8 cellular contexts compared by ENCODE assay signal in genomic region chr22:50399751-50400331, GRCh38. TPM values are rescaled to one million over a fixed set of nuclear protein-coding genes. Genes with fewer than 3 reads are reported as not detected.
DNase-seq lines count a peak whose midpoint lies in the region; ATAC-seq and TF ChIP-seq lines count a peak whose summit lies in the region.

No MANE protein-coding gene starts in this region.

- intact Hi-C loops in activated CD4-positive, alpha-beta memory T cell treated with anti-CD3 and anti-CD28 coated beads for 36 hours (cut with micrococcal nuclease) = loop anchor here (1.0 kb wide), 1 partner anchor 98 kb away; no protein-coding TSS in a partner anchor

- H3K27ac ChIP-seq in DOHH2 (ENCODE audit: low read depth, low read length) = no peak overlapping the region
- H3K27ac ChIP-seq in Karpas-422 (ENCODE audit: low read length) = no peak overlapping the region
- H3K27ac ChIP-seq in fibroblast of lung (ENCODE audit: insufficient read depth, low read length) = no peak overlapping the region
- H3K27ac ChIP-seq in neutrophil = peak overlapping the region; percentile 85

- H3K36me3 Mint-ChIP-seq in activated CD4-positive, alpha-beta memory T cell treated with anti-CD3 and anti-CD28 coated beads for 36 hours = peaks cover 14% of the 10 kb centered on the region

- H3K36me3 ChIP-seq in DOHH2 (ENCODE audit: control insufficient read depth, low read length) (peaks cover 61% of the 10 kb centered on the region), Karpas-422 (ENCODE audit: insufficient read depth, low read length) (peaks cover 5% of the 10 kb centered on the region; the same call in 1 of the 2 replicates), fibroblast of lung (ENCODE audit: control insufficient read depth, insufficient read depth, low read length) (peaks cover 5% of the 10 kb centered on the region), neutrophil (peaks cover 21% of the 10 kb centered on the region)

- H3K4me1 ChIP-seq in DOHH2 (ENCODE audit: control insufficient read depth, low read length) (peaks cover 28% of the 10 kb centered on the region), Karpas-422 (ENCODE audit: low read length) (no peaks in the 10 kb centered on the region), fibroblast of lung (ENCODE audit: control insufficient read depth, extremely low read depth, insufficient read depth, low read length) (peaks cover 4% of the 10 kb centered on the region), neutrophil (ENCODE audit: control insufficient read depth in 1 of 2, insufficient read depth in 1 of 2, low read depth in 1 of 2, low read length in 1 of 2) (peaks cover 31 to 35% of the 10 kb centered on the region in 2 experiments)

- no peaks in the 10 kb centered on the region for H3F3A ChIP-seq in DOHH2 (ENCODE audit: control insufficient read depth, insufficient read depth)

- H3K27me3 ChIP-seq in DOHH2 (ENCODE audit: control insufficient read depth, low read length) (no peaks in the 10 kb centered on the region), Karpas-422 (ENCODE audit: low read length) (no peaks in the 10 kb centered on the region), fibroblast of lung (ENCODE audit: control insufficient read depth, insufficient read depth, low read length) (no peaks in the 10 kb centered on the region), neutrophil (no peaks in the 10 kb centered on the region)

- no peaks in the 10 kb centered on the region for H3K9me3 ChIP-seq in DOHH2 (ENCODE audit: control insufficient read depth, insufficient read depth, low read length)
- no peaks in the 10 kb centered on the region for H3K9me3 ChIP-seq in Karpas-422 (ENCODE audit: low read length)
- no peaks in the 10 kb centered on the region for H3K9me3 ChIP-seq in fibroblast of lung (ENCODE audit: control insufficient read depth, insufficient read depth, low read depth, low read length)
- no peaks in the 10 kb centered on the region for H3K9me3 ChIP-seq in neutrophil

- H3K4me1 Mint-ChIP-seq in activated CD4-positive, alpha-beta memory T cell treated with anti-CD3 and anti-CD28 coated beads for 36 hours (ENCODE audit: low read depth) = peaks cover 16% of the 10 kb centered on the region

- no peaks in the 10 kb centered on the region for H3K9me3 Mint-ChIP-seq in activated CD4-positive, alpha-beta memory T cell treated with anti-CD3 and anti-CD28 coated beads for 36 hours

- TF ChIP-seq CTCF in DOHH2 (IDR thresholded peaks at IDR 0.05; ENCODE audit: low read depth, low read length, poor library complexity, severe bottlenecking) (peak; percentile 58), fibroblast of lung (conservative IDR thresholded peaks at IDR 0.05 in 1 of 2, IDR thresholded peaks at IDR 0.05 in 1 of 2; ENCODE audit: low read depth in 1 of 2, low read length in 2 of 2) (peak; percentile 16 to 44), neutrophil (IDR thresholded peaks at IDR 0.05) (peak; percentile 17)

- no peak overlapping the region for H2AFZ ChIP-seq in Karpas-422 (ENCODE audit: low read length)
- H2AFZ ChIP-seq in fibroblast of lung (ENCODE audit: low read length) = no peak overlapping the region

- H3K27ac Mint-ChIP-seq in activated CD4-positive, alpha-beta memory T cell treated with anti-CD3 and anti-CD28 coated beads for 36 hours = peak overlapping the region; percentile 18

- H3K79me2 ChIP-seq in DOHH2 (ENCODE audit: control insufficient read depth, low read length) = peaks cover 55% of the 10 kb centered on the region
- peaks cover 21% of the 10 kb centered on the region for H3K79me2 ChIP-seq in Karpas-422 (ENCODE audit: low read length)
- peaks cover 5% of the 10 kb centered on the region for H3K79me2 ChIP-seq in fibroblast of lung (ENCODE audit: control insufficient read depth, insufficient read depth, low read length)

- CTCF ChIA-PET in activated CD4-positive, alpha-beta memory T cell treated with anti-CD3 and anti-CD28 coated beads for 36 hours (lab: Charles Lee) = interaction anchor here (0.7 to 1.7 kb wide), 9 partner anchors 8 to 221 kb away, joined by 3 to 13 read pairs (median 3); partner anchors contain the start of genes HDAC10 and SCO2

- H3K4me2 ChIP-seq in DOHH2 (ENCODE audit: low read length) (no peak overlapping the region), Karpas-422 (ENCODE audit: low read depth, low read length, poor library complexity, severe bottlenecking) (no peak overlapping the region), fibroblast of lung (ENCODE audit: extremely low read depth, insufficient read depth, low read length) (no peak overlapping the region)

- ATAC-seq in HG02973 (IDR thresholded peaks at IDR 0.05; ENCODE audit: unreplicated experiment) = no peak
- no peak for ATAC-seq in HG03521 (IDR thresholded peaks at IDR 0.05; ENCODE audit: unreplicated experiment)
- ATAC-seq in HG02678 (IDR thresholded peaks at IDR 0.05; ENCODE audit: unreplicated experiment) = no peak

- POLR2A ChIA-PET in activated CD4-positive, alpha-beta memory T cell treated with anti-CD3 and anti-CD28 coated beads for 36 hours (lab: Charles Lee) = no interaction called here

- no peaks in the 10 kb centered on the region for H3K9me2 ChIP-seq in DOHH2 (replicated peaks; ENCODE audit: control insufficient read depth, low read length)
- no peaks in the 10 kb centered on the region for H3K9me2 ChIP-seq in Karpas-422 (replicated peaks; ENCODE audit: insufficient read depth, low read length)

- H3K9ac ChIP-seq in Karpas-422 (ENCODE audit: low read length) (no peak overlapping the region), fibroblast of lung (ENCODE audit: insufficient read depth, low read length) (no peak overlapping the region)

- no peak overlapping the region for H3K4me3 Mint-ChIP-seq in activated CD4-positive, alpha-beta memory T cell treated with anti-CD3 and anti-CD28 coated beads for 36 hours

- peaks cover 3% of the 10 kb centered on the region; the same call in 1 of the 2 replicates for H4K20me1 ChIP-seq in DOHH2 (ENCODE audit: control insufficient read depth, insufficient read depth, low read depth, low read length)
- no peaks in the 10 kb centered on the region; the same call in 1 of the 2 replicates for H4K20me1 ChIP-seq in Karpas-422 (ENCODE audit: insufficient read depth, low read depth, low read length)
- no peaks in the 10 kb centered on the region for H4K20me1 ChIP-seq in fibroblast of lung (ENCODE audit: control insufficient read depth, extremely low read depth, insufficient read depth, low read length)

- H3K27me3 Mint-ChIP-seq in activated CD4-positive, alpha-beta memory T cell treated with anti-CD3 and anti-CD28 coated beads for 36 hours = no peaks in the 10 kb centered on the region

- DNase-seq in Karpas-422 (peak; percentile 48), fibroblast of lung (ENCODE audit: low read depth in 2 of 2) (no peak)
- DNase-seq in activated CD4-positive, alpha-beta memory T cell treated with anti-CD3 and anti-CD28 coated beads for 36 hours = peak; percentile 52

- H3K4me3 ChIP-seq in DOHH2 (ENCODE audit: low read length) = no peak overlapping the region
- no peak overlapping the region for H3K4me3 ChIP-seq in Karpas-422 (ENCODE audit: low read length)
- H3K4me3 ChIP-seq in fibroblast of lung (replicated peaks in 1 of 4; ENCODE audit: control extremely low read depth in 1 of 4, insufficient read depth in 1 of 4, low read depth in 3 of 4, low read length in 4 of 4) = no peak overlapping the region
- peak overlapping the region; percentile 4 to 21 for H3K4me3 ChIP-seq in neutrophil (ENCODE audit: low read depth in 1 of 2, low read length in 1 of 2)

RNA-seq across cellular contexts. Expression of gene PPP6R2, which starts 56.7 kb away (rescaled TPM):
- 32.9 and 78.0 TPM in 2 replicates for total RNA-seq in Karpas-422 (2014; rRNA removed; shearing (Covaris generic); ENCODE audit: low replicate concordance)
- total RNA-seq in activated CD4-positive, alpha-beta memory T cell treated with anti-CD3 and anti-CD28 coated beads for 36 hours = 10 to 100 TPM; 41.2 to 41.7 TPM
- 34.4 and 44.4 TPM in 2 replicates for total RNA-seq in fibroblast of lung
- 19.7 and 24.6 TPM in 2 replicates for polyA plus RNA-seq in fibroblast of lung
- 25.1 and 30.5 TPM in 2 replicates for polyA plus RNA-seq in fibroblast of lung (2012)
- 43.4 and 55.2 TPM in 2 replicates for polyA minus RNA-seq in fibroblast of lung (ENCODE audit: low replicate concordance)

Comparison
In these comparisons a context has a peak if more than half of its experiments do, and no peak if none do; other contexts are left out.
1. H3K4me3 ChIP-seq: peak in neutrophil (2 of 2); none in DOHH2 (single experiment), Karpas-422 (single experiment) and fibroblast of lung (0 of 4).
2. DNase-seq: peak in Karpas-422 (single experiment) and activated CD4-positive, alpha-beta memory T cell treated with anti-CD3 and anti-CD28 coated beads for 36 hours (single experiment); none in fibroblast of lung (0 of 2).
3. Peak in every context shown above with its lines, with median percentiles within 50 percentile points of each other: CTCF ChIP-seq.